ENCODE assay signal across 8 cellular contexts in genomic region chr1:16440480-16441311, GRCh38. TPM values are rescaled to one million over a fixed set of nuclear protein-coding genes. Genes with fewer than 3 reads are reported as not detected.
DNase-seq lines count a peak whose midpoint lies in the region; FAIRE-seq and TF ChIP-seq lines count a peak whose summit lies in the region.

Gene NECAP2, plus strand, starts transcription at chr1:16440724. Its CDS starts 38 bp downstream, at chr1:16440762.

- DNase-seq in GF-D8 (lab: John Stamatoyannopoulos, UW) (peak; percentile 67), NAMALWA (ENCODE audit: low spot score) (peak; percentile 97), SK-MEL-5 (ENCODE audit: low read depth, low spot score) (peak; percentile 90), frontal cortex (ENCODE audit: low spot score in 2 of 2) (peak; percentile 75 to 88), neuronal stem cell (ENCODE audit: low spot score) (peak; percentile 91)
- peak; percentile 95 for DNase-seq in activated naive CD4-positive, alpha-beta T cell treated with Interleukin-2 at 50 U/mL for 16 hours

- H3K4me3 ChIP-seq in HEK293 (ENCODE audit: low read depth, low read length) (peak within 1 kb of the TSS; percentile 89), neuronal stem cell (ENCODE audit: low read length in 2 of 2) (peak within 1 kb of the TSS; percentile 85 to 94), subcutaneous abdominal adipose tissue (ENCODE audit: low read depth in 1 of 5, low read length in 5 of 5) (peak within 1 kb of the TSS; percentile 87 to 100 (median 99))

- H3K9ac ChIP-seq in neuronal stem cell (ENCODE audit: low read depth, low read length, poor library complexity) (peak within 1 kb of the TSS; percentile 97), subcutaneous abdominal adipose tissue (ENCODE audit: low read length in 5 of 5) (peak within 1 kb of the TSS; percentile 96 to 100 (median 98))

- POLR2A ChIA-PET in HEK293 (lab: Yijun Ruan, JAX): interaction anchor here (0.5 to 2.0 kb wide), 11 partner anchors 8 to 674 kb away, joined by 3 to 8 read pairs (median 3); partner anchors contain the start of gene SZRD1

- H3K18ac ChIP-seq in neuronal stem cell (ENCODE audit: low read length): peak within 1 kb of the TSS; percentile 95

- peaks cover 10% of the 10 kb centered on the region for H3K79me1 ChIP-seq in neuronal stem cell (ENCODE audit: low read depth, low read length)

- H4K91ac ChIP-seq in neuronal stem cell (ENCODE audit: low read depth, low read length, poor library complexity): peak within 1 kb of the TSS; percentile 43

- TF ChIP-seq CTCF in HEK293 (tag by site-specific recombination; IDR thresholded peaks at IDR 0.05): peak; percentile 99

- no peaks in the 10 kb centered on the region for H3K27me3 ChIP-seq in neuronal stem cell (ENCODE audit: control insufficient read depth in 3 of 3, insufficient read depth in 3 of 3, low read depth in 1 of 3, low read length in 3 of 3)
- H3K27me3 ChIP-seq in subcutaneous abdominal adipose tissue (ENCODE audit: control insufficient read depth in 5 of 5, insufficient read depth in 4 of 5, low read length in 5 of 5): no peaks in the 10 kb centered on the region

- H3K9me3 ChIP-seq in HEK293 (ENCODE audit: control insufficient read depth, insufficient read depth, low read depth, low read length): no peaks in the 10 kb centered on the region
- no peaks in the 10 kb centered on the region for H3K9me3 ChIP-seq in neuronal stem cell (replicated peaks in 1 of 2; ENCODE audit: control insufficient read depth in 2 of 2, insufficient read depth in 1 of 2, low read depth in 1 of 2, low read length in 2 of 2)
- H3K9me3 ChIP-seq in subcutaneous abdominal adipose tissue (ENCODE audit: control insufficient read depth in 5 of 5, low read length in 5 of 5): no peaks in the 10 kb centered on the region

- no CpG with 5 or more reads among the region's 70 CpGs for WGBS in neuronal stem cell (ENCODE audit: extremely low coverage in 2 of 2, insufficient read length in 2 of 2, insufficient replicate concordance in 1 of 2), 2 donors

- H2AK5ac ChIP-seq in neuronal stem cell (ENCODE audit: low read depth, low read length): peak within 1 kb of the TSS; percentile 99

- no peaks in the 10 kb centered on the region for H3K4me1 ChIP-seq in HEK293 (ENCODE audit: control insufficient read depth, insufficient read depth, low read length)
- peaks cover 5 to 6% of the 10 kb centered on the region in 2 donors for H3K4me1 ChIP-seq in neuronal stem cell (ENCODE audit: control insufficient read depth in 2 of 2, insufficient read depth in 1 of 2, low read depth in 1 of 2, low read length in 2 of 2)
- peaks cover 5 to 51% (median 35%) of the 10 kb centered on the region in 5 donors for H3K4me1 ChIP-seq in subcutaneous abdominal adipose tissue (ENCODE audit: control insufficient read depth in 5 of 5, insufficient read depth in 5 of 5, low read length in 5 of 5)

- FAIRE-seq in frontal cortex (lab: Jason Lieb, UNC): no peak

- H3K4me2 ChIP-seq in neuronal stem cell (ENCODE audit: insufficient read depth, low read length, poor library complexity, severe bottlenecking): peak within 1 kb of the TSS; percentile 75

- H3K27ac ChIP-seq in HEK293 (ENCODE audit: extremely low read depth, low read depth, low read length): peak within 1 kb of the TSS; percentile 54; the same call in 1 of the 2 replicates
- H3K27ac ChIP-seq in neuronal stem cell (replicated peaks; ENCODE audit: low read length): peak within 1 kb of the TSS; percentile 60
- H3K27ac ChIP-seq in subcutaneous abdominal adipose tissue (ENCODE audit: low read depth, low read length): peak within 1 kb of the TSS; percentile 92

- peak within 1 kb of the TSS; percentile 96 for H2AFZ ChIP-seq in neuronal stem cell (ENCODE audit: low read length)

- peak within 1 kb of the TSS; percentile 26 for H3K4ac ChIP-seq in neuronal stem cell (ENCODE audit: low read length)

- in situ Hi-C loops in SK-MEL-5 (cut with HindIII; ENCODE audit: low pct_unique_long_range_greater_than_20kb, low sequenced_read_pairs): no loop called here

- CTCF ChIA-PET in HEK293 (lab: Yijun Ruan, JAX): interaction anchor here (0.5 to 2.4 kb wide), 15 partner anchors 10 to 358 kb away, joined by 3 to 14 read pairs (median 4); no protein-coding TSS in a partner anchor

- H2BK15ac ChIP-seq in neuronal stem cell (ENCODE audit: low read length): peak within 1 kb of the TSS; percentile 78

- H2BK120ac ChIP-seq in neuronal stem cell (ENCODE audit: low read depth, low read length): no peak within 1 kb of the TSS

- H3K36me3 ChIP-seq in HEK293 (ENCODE audit: control insufficient read depth in 2 of 2, insufficient read depth in 1 of 2, low read length in 2 of 2): peaks cover 0 to 38% of the 10 kb centered on the region in 2 experiments; a peak in 2 of 3 replicates
- peaks cover 13 to 34% of the 10 kb centered on the region in 2 donors for H3K36me3 ChIP-seq in neuronal stem cell (replicated peaks in 1 of 2; ENCODE audit: control insufficient read depth in 2 of 2, insufficient read depth in 2 of 2, low read length in 2 of 2)
- peaks cover 0 to 26% (median 16%) of the 10 kb centered on the region in 5 donors for H3K36me3 ChIP-seq in subcutaneous abdominal adipose tissue (ENCODE audit: control insufficient read depth in 5 of 5, insufficient read depth in 5 of 5, low read length in 5 of 5)

- H2BK5ac ChIP-seq in neuronal stem cell (ENCODE audit: low read length): peak within 1 kb of the TSS; percentile 76

- H3K14ac ChIP-seq in neuronal stem cell (ENCODE audit: low read length): peak within 1 kb of the TSS; percentile 90

- H4K8ac ChIP-seq in neuronal stem cell (ENCODE audit: low read depth, low read length): peak within 1 kb of the TSS; percentile 27

- H2BK12ac ChIP-seq in neuronal stem cell (ENCODE audit: low read length): no peak within 1 kb of the TSS

- peak within 1 kb of the TSS; percentile 90 for H3K23ac ChIP-seq in neuronal stem cell (ENCODE audit: low read depth, low read length, poor library complexity)

TF ChIP-seq in HEK293, 187 proteins besides CTCF, POLR2A, EP300 and RAD21 (continues in another document):
- TF ChIP-seq ZNF610 (tag by site-specific recombination; IDR thresholded peaks at IDR 0.05; ENCODE audit: borderline replicate concordance) (peak; percentile 78), HOXA7 (CRISPR knock-in tag; IDR thresholded peaks at IDR 0.05; ENCODE audit: borderline replicate concordance) (no peak), ZNF391 (tag by site-specific recombination; IDR thresholded peaks at IDR 0.05; ENCODE audit: borderline replicate concordance, low read depth) (peak; percentile 92; the same call in 1 of the 2 replicates), ZBTB48 (tag by site-specific recombination; IDR thresholded peaks at IDR 0.05) (peak; percentile 97), KLF8 (tag by site-specific recombination; IDR thresholded peaks at IDR 0.05) (peak; percentile 91), ZNF311 (tag by site-specific recombination; IDR thresholded peaks at IDR 0.05; ENCODE audit: borderline replicate concordance) (no peak), REST (tag by site-specific recombination; IDR thresholded peaks at IDR 0.05) (0 out of 2 replicates have a peak, but pooled peaks have one; percentile 37), ZBTB8A (tag by site-specific recombination; IDR thresholded peaks at IDR 0.05) (peak; percentile 92), ZBTB17 (tag by site-specific recombination; IDR thresholded peaks at IDR 0.05) (peak; percentile 98), SP7 (tag by site-specific recombination; IDR thresholded peaks at IDR 0.05) (peak; percentile 88)

RNA-seq across cellular contexts. Expression of gene NECAP2, which starts in this region (rescaled TPM):
- total RNA-seq in SK-MEL-5 (2014; rRNA removed; shearing (Covaris generic)): 36.2 and 40.7 TPM in 2 replicates
- 23.4 and 23.7 TPM in 2 replicates for polyA plus RNA-seq in SK-MEL-5 (2015; cell fraction: cytosol; rRNA removed)
- polyA plus RNA-seq in SK-MEL-5 (2015; cell fraction: nucleus; rRNA removed): 15.2 and 29.4 TPM in 2 replicates
- total RNA-seq in frontal cortex: 20.8 TPM
- 38.4 TPM for polyA plus RNA-seq in neuronal stem cell (2013, experiment 1 of 2)
- 38.2 TPM for polyA plus RNA-seq in neuronal stem cell (2013, experiment 2 of 2)

Comparison
In these comparisons a context has a peak if more than half of its experiments do, and no peak if none do; other contexts are left out.
1. Peak in every context shown above with its lines: DNase-seq, H3K4me3 ChIP-seq and H3K27ac ChIP-seq.